17 cellular contexts compared by ENCODE assay signal in the genomic region with DNA sequence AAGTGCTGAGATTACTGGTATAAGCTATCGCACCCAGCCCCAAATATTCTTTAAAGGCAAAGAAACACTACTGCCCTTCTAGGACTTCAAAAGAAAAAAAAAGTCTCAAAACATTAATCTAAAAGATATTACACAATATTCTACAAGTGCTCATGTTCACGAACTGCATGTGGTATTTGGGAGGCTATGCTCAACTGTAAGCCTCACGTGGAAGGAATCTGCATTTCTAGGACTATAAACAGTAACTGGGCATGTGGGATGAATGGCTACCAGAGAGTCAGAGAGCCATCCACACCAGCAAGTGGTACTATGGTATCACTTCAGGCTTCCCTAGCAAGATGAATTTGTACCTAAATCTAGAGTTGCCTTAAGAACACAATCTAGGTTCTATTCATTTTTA. TPM values are rescaled to one million over a fixed set of nuclear protein-coding genes. Genes with fewer than 3 reads are reported as not detected.
DNase-seq lines count a peak whose midpoint lies in the region; ATAC-seq and TF ChIP-seq lines count a peak whose summit lies in the region.
"Had no signal": no experiment of that assay in that cellular context is flagged by ENCODE, and none has a peak within 500 bp of the region (broad histone marks: within the 10 kb centered on the region; RNA-seq: fewer than 3 reads in every experiment).

No MANE protein-coding gene starts in this region.

- no peaks in the 10 kb centered on the region for H3K9me3 Mint-ChIP-seq in activated naive CD4-positive, alpha-beta T cell treated with anti-CD3 and anti-CD28 coated beads, Interleukin-2, amount 50 U/mL, for 24 hours

- H3K4me2 ChIP-seq in Karpas-422 (ENCODE audit: low read depth, low read length, poor library complexity, severe bottlenecking) = no peak overlapping the region

- H3K4me1 ChIP-seq in Karpas-422 (ENCODE audit: low read length) = peaks cover 29% of the 10 kb centered on the region
- H3K4me1 ChIP-seq in gastrocnemius medialis = peaks cover 64 to 66% of the 10 kb centered on the region in 2 donors
- H3K4me1 ChIP-seq in left ventricle myocardium inferior = peaks cover 17% of the 10 kb centered on the region

- H4K20me1 ChIP-seq in Karpas-422 (ENCODE audit: insufficient read depth, low read depth, low read length) = no peaks in the 10 kb centered on the region

- no peaks in the 10 kb centered on the region for H3K9me3 ChIP-seq in Karpas-422 (ENCODE audit: low read length)
- H3K9me3 ChIP-seq in gastrocnemius medialis = no peaks in the 10 kb centered on the region
- no peaks in the 10 kb centered on the region for H3K9me3 ChIP-seq in left ventricle myocardium inferior (replicated peaks)

- peaks cover 28% of the 10 kb centered on the region for H3K36me3 Mint-ChIP-seq in activated naive CD4-positive, alpha-beta T cell treated with anti-CD3 and anti-CD28 coated beads, Interleukin-2, amount 50 U/mL, for 24 hours

- peak overlapping the region; percentile 79 for H3K27ac Mint-ChIP-seq in activated naive CD4-positive, alpha-beta T cell treated with anti-CD3 and anti-CD28 coated beads, Interleukin-2, amount 50 U/mL, for 24 hours

- peaks cover 25% of the 10 kb centered on the region for H3K79me2 ChIP-seq in Karpas-422 (ENCODE audit: low read length)

- peaks cover 76% of the 10 kb centered on the region for H3K4me1 Mint-ChIP-seq in activated naive CD4-positive, alpha-beta T cell treated with anti-CD3 and anti-CD28 coated beads, Interleukin-2, amount 50 U/mL, for 24 hours

- H3K9me2 ChIP-seq in Karpas-422 (replicated peaks; ENCODE audit: insufficient read depth, low read length) = no peaks in the 10 kb centered on the region

- TF ChIP-seq POLR2A in gastrocnemius medialis (IDR thresholded peaks at IDR 0.05) = no peak

- H3K27ac ChIP-seq in Karpas-422 (ENCODE audit: low read length) (no peak overlapping the region), gastrocnemius medialis (peak overlapping the region; percentile 45 to 67 (median 58)), left ventricle myocardium inferior (replicated peaks) (no peak overlapping the region)

- H3K27me3 Mint-ChIP-seq in activated naive CD4-positive, alpha-beta T cell treated with anti-CD3 and anti-CD28 coated beads, Interleukin-2, amount 50 U/mL, for 24 hours = no peaks in the 10 kb centered on the region

- H3K9ac ChIP-seq in Karpas-422 (ENCODE audit: low read length) = no peak overlapping the region

- peak in 1 of 2 donors; percentile 42 for ATAC-seq in gastrocnemius medialis
- ATAC-seq: Panc1 had no signal

- no peak for DNase-seq in activated naive CD4-positive, alpha-beta T cell treated with anti-CD3 and anti-CD28 coated beads, Interleukin-2, amount 50 U/mL, for 16 hours
- DNase-seq in Karpas-422 (peak; percentile 26), fibroblast of gingiva (ENCODE audit: low read depth) (peak; percentile 34), gastrocnemius medialis (no peak), left ventricle myocardium inferior (no peak), GM13977 (ENCODE audit: low spot score) (no peak), SIG-M5 (lab: John Stamatoyannopoulos, UW) (no peak)
- DNase-seq: C1 segment of cervical spinal cord, COR-L47, GF-D8, H7, Kasumi-1, NCI-H1105, NCI-H1694, NCI-H510A treated with DMSO at 0.1 percent for 48 hours had no signal

- H3K36me3 ChIP-seq in Karpas-422 (ENCODE audit: insufficient read depth, low read length) (peaks cover 23% of the 10 kb centered on the region), gastrocnemius medialis (peaks cover 4 to 99% of the 10 kb centered on the region in 2 donors), left ventricle myocardium inferior (peaks cover 80% of the 10 kb centered on the region)

- no peak overlapping the region for H3K4me3 ChIP-seq in Karpas-422 (ENCODE audit: low read length)
- no peak overlapping the region for H3K4me3 ChIP-seq in gastrocnemius medialis
- H3K4me3 ChIP-seq in left ventricle myocardium inferior = no peak overlapping the region

- intact Hi-C loops in gastrocnemius medialis (cut with DNase I; ENCODE audit: low total_unique reads) (no loop called here), left ventricle myocardium inferior (cut with micrococcal nuclease) (no loop called here)

- TF ChIP-seq CTCF in gastrocnemius medialis (IDR thresholded peaks at IDR 0.05 in 4 of 5, conservative IDR thresholded peaks at IDR 0.05 in 1 of 5) = peak in 1 of 5 experiments; percentile 29
- no peak for TF ChIP-seq CTCF in left ventricle myocardium inferior (IDR thresholded peaks at IDR 0.05; ENCODE audit: borderline replicate concordance)
- TF ChIP-seq CTCF in GM13977 (IDR thresholded peaks at IDR 0.05; ENCODE audit: extremely low read depth, insufficient read depth, missing control alignments) = no peak

- H3K27me3 ChIP-seq in Karpas-422 (ENCODE audit: low read length) = no peaks in the 10 kb centered on the region
- no peaks in the 10 kb centered on the region for H3K27me3 ChIP-seq in gastrocnemius medialis
- no peaks in the 10 kb centered on the region for H3K27me3 ChIP-seq in left ventricle myocardium inferior (ENCODE audit: low read depth)

- in situ Hi-C loops in gastrocnemius medialis (cut with MboI; ENCODE audit: low sequenced_read_pairs in 4 of 4) (no loop called here), GM13977 (cut with MboI; ENCODE audit: low pct_unique_long_range_greater_than_20kb, low sequenced_read_pairs, unreplicated experiment) (no loop called here)

- H3K4me3 Mint-ChIP-seq in activated naive CD4-positive, alpha-beta T cell treated with anti-CD3 and anti-CD28 coated beads, Interleukin-2, amount 50 U/mL, for 24 hours = no peak overlapping the region

- H2AFZ ChIP-seq in Karpas-422 (ENCODE audit: low read length) = no peak overlapping the region

RNA-seq across cellular contexts. Expression of gene FKBP5, which starts 50.0 kb away (rescaled TPM):
- total RNA-seq in Karpas-422 (2014; rRNA removed; shearing (Covaris generic); ENCODE audit: low replicate concordance) = 22.9 and 28.3 TPM in 2 replicates
- total RNA-seq in gastrocnemius medialis (1,000 to 10,000 TPM in 2 of 4 donors, 100 to 1,000 TPM in 2; 665 to 1,753 (median 1,205) TPM), left ventricle myocardium inferior (101 TPM)

Comparison
In these comparisons a context has a peak if more than half of its experiments do, and no peak if none do; other contexts are left out.
1. DNase-seq: peak in Karpas-422 (single experiment) and fibroblast of gingiva (single experiment); none in activated naive CD4-positive, alpha-beta T cell treated with anti-CD3 and anti-CD28 coated beads, Interleukin-2, amount 50 U/mL, for 16 hours (single experiment), gastrocnemius medialis (0 of 2), left ventricle myocardium inferior (single experiment), GM13977 (single experiment) and SIG-M5 (single experiment).
2. H3K27ac ChIP-seq: peak in gastrocnemius medialis (4 of 4); none in Karpas-422 (single experiment) and left ventricle myocardium inferior (single experiment).